14 cellular contexts compared by ENCODE assay signal in genomic region chr4:38869511-38869910, GRCh38. TPM values are rescaled to one million over a fixed set of nuclear protein-coding genes. Genes with fewer than 3 reads are reported as not detected.
A peak's percentile ranks its signal among the peaks of the same experiment; 100 is the strongest.
DNase-seq lines count a peak whose midpoint lies in the region; ATAC-seq and TF ChIP-seq lines count a peak whose summit lies in the region.
"Had no signal": no experiment of that assay in that cellular context is flagged by ENCODE, and none has a peak within 500 bp of the region (broad histone marks: within the 10 kb centered on the region; RNA-seq: fewer than 3 reads in every experiment).

No MANE protein-coding gene starts in this region.

- H3K79me2 ChIP-seq in hepatocyte, result peaks cover 46% of the 10 kb centered on the region

- peak overlapping the region; percentile 11 for H3K27ac Mint-ChIP-seq in stimulated activated memory B cell treated with anti-CD40 and anti-IgM and Interleukin-4, amounts not matched to agents 10 μg/mL and 1 μg/mL and 100 μg/mL, for 72 hours
- no peak overlapping the region for H3K27ac Mint-ChIP-seq in glutamatergic neuron (ENCODE audit: unreplicated experiment)

- ATAC-seq in stimulated activated memory B cell treated with anti-CD40 and anti-IgM and Interleukin-4, amounts not matched to agents 10 μg/mL and 1 μg/mL and 100 μg/mL, for 72 hours, result no peak
- ATAC-seq: sciatic nerve had no signal

- H3K9me2 ChIP-seq in hepatocyte (replicated peaks; ENCODE audit: insufficient read depth), result no peaks in the 10 kb centered on the region

- H3K4me3 ChIP-seq in ascending aorta (peak overlapping the region; percentile 74 to 83), hepatocyte (no peak overlapping the region)

- peak overlapping the region; percentile 95 for H3K4me2 ChIP-seq in hepatocyte

- no peaks in the 10 kb centered on the region for H3K9me3 Mint-ChIP-seq in stimulated activated memory B cell treated with anti-CD40 and anti-IgM and Interleukin-4, amounts not matched to agents 10 μg/mL and 1 μg/mL and 100 μg/mL, for 72 hours
- H3K9me3 Mint-ChIP-seq in glutamatergic neuron (ENCODE audit: unreplicated experiment), result no peaks in the 10 kb centered on the region
- H3K9me3 Mint-ChIP-seq: memory B cell had no signal

- no peaks in the 10 kb centered on the region for H3K27me3 ChIP-seq in ascending aorta
- H3K27me3 ChIP-seq in hepatocyte, result no peaks in the 10 kb centered on the region

- WGBS in hepatocyte (ENCODE audit: low lambda C conversion rate, missing lambda C conversion rate), result 84% methylated on average over 2 of the region's 2 CpGs

- intact Hi-C loops in ascending aorta (cut with DNase I), result loop anchor here (5.0 to 10.0 kb wide), 4 partner anchors 175 to 695 kb away; partner anchors contain the start of genes KLF3 and WDR19

- H3K27ac ChIP-seq in ascending aorta (peak overlapping the region; percentile 94 to 96), hepatocyte (no peak overlapping the region)
- H3K27ac ChIP-seq: RWPE1, WERI-Rb-1 had no signal

- peaks cover 32% of the 10 kb centered on the region for H3K4me1 Mint-ChIP-seq in stimulated activated memory B cell treated with anti-CD40 and anti-IgM and Interleukin-4, amounts not matched to agents 10 μg/mL and 1 μg/mL and 100 μg/mL, for 72 hours
- H3K4me1 Mint-ChIP-seq in glutamatergic neuron (ENCODE audit: low read depth, unreplicated experiment), result peaks cover 6% of the 10 kb centered on the region

- H3K4me1 ChIP-seq in ascending aorta (peaks cover 0 to 13% of the 10 kb centered on the region in 2 donors), hepatocyte (ENCODE audit: insufficient read depth) (peaks cover 32% of the 10 kb centered on the region)

- no peaks in the 10 kb centered on the region for H3K27me3 Mint-ChIP-seq in stimulated activated memory B cell treated with anti-CD40 and anti-IgM and Interleukin-4, amounts not matched to agents 10 μg/mL and 1 μg/mL and 100 μg/mL, for 72 hours
- H3K27me3 Mint-ChIP-seq in glutamatergic neuron (ENCODE audit: unreplicated experiment), result peaks cover 11% of the 10 kb centered on the region
- H3K27me3 Mint-ChIP-seq: memory B cell had no signal

- H4K20me1 ChIP-seq in hepatocyte (ENCODE audit: insufficient read depth, poor library complexity, severe bottlenecking), result no peaks in the 10 kb centered on the region

- TF ChIP-seq CTCF in ascending aorta (IDR thresholded peaks at IDR 0.05), result no peak
- no peak for TF ChIP-seq CTCF in hepatocyte (IDR thresholded peaks at IDR 0.05; ENCODE audit: poor library complexity)
- no peak for TF ChIP-seq CTCF in glutamatergic neuron (IDR thresholded peaks at IDR 0.05; ENCODE audit: partially characterized antibody, unreplicated experiment)

- no peaks in the 10 kb centered on the region for H3K36me3 Mint-ChIP-seq in stimulated activated memory B cell treated with anti-CD40 and anti-IgM and Interleukin-4, amounts not matched to agents 10 μg/mL and 1 μg/mL and 100 μg/mL, for 72 hours
- H3K36me3 Mint-ChIP-seq in glutamatergic neuron (ENCODE audit: unreplicated experiment), result no peaks in the 10 kb centered on the region
- H3K36me3 Mint-ChIP-seq: memory B cell had no signal

- H3K9me3 ChIP-seq in ascending aorta (no peaks in the 10 kb centered on the region), hepatocyte (ENCODE audit: low read depth) (no peaks in the 10 kb centered on the region)

- H3K36me3 ChIP-seq in ascending aorta (peaks cover 0 to 7% of the 10 kb centered on the region in 2 donors), hepatocyte (replicated peaks; ENCODE audit: insufficient read depth, low read depth) (no peaks in the 10 kb centered on the region)
- H3K36me3 ChIP-seq: WERI-Rb-1 had no signal

- no peak overlapping the region for H2AFZ ChIP-seq in hepatocyte

- peak; percentile 63 for DNase-seq in EH (ENCODE audit: low read depth)
- DNase-seq in ascending aorta (ENCODE audit: low spot score in 2 of 2), result no peak
- no peak for DNase-seq in hepatocyte (ENCODE audit: low spot score)
- no peak for DNase-seq in COLO668 (lab: John Stamatoyannopoulos, UW; ENCODE audit: unreplicated experiment)
- DNase-seq in glutamatergic neuron, result no peak
- DNase-seq in germinal center (ENCODE audit: low spot score), result no peak
- no peak for DNase-seq in anterior cingulate cortex (lab: John Stamatoyannopoulos, UW)
- DNase-seq: caudate nucleus, DMS79 treated with DMSO at 0.1 percent for 48 hours, WERI-Rb-1 had no signal

- no peak overlapping the region for H3K4me3 Mint-ChIP-seq in stimulated activated memory B cell treated with anti-CD40 and anti-IgM and Interleukin-4, amounts not matched to agents 10 μg/mL and 1 μg/mL and 100 μg/mL, for 72 hours
- no peak overlapping the region for H3K4me3 Mint-ChIP-seq in glutamatergic neuron (ENCODE audit: unreplicated experiment)
- H3K4me3 Mint-ChIP-seq: memory B cell had no signal

RNA-seq across cellular contexts. Expression of gene FAM114A1, which starts 1.9 kb away (rescaled TPM):
- total RNA-seq in ascending aorta (45.7 TPM), hepatocyte (127 and 140 TPM in 2 replicates), glutamatergic neuron (ENCODE audit: unreplicated experiment) (1.0 TPM)
- polyA plus RNA-seq in hepatocyte, result 110 and 113 TPM in 2 replicates

RNA-seq across cellular contexts. Expression of gene TLR6, which starts 12.9 kb away (rescaled TPM):
- 0.11 TPM for total RNA-seq in ascending aorta
- 1.1 and 2.6 TPM in 2 replicates for total RNA-seq in hepatocyte
- 0.24 and 0.56 TPM in 2 replicates for polyA plus RNA-seq in hepatocyte
- not detected for total RNA-seq in glutamatergic neuron (ENCODE audit: unreplicated experiment)

Comparison
In these comparisons a context has a peak if more than half of its experiments do, and no peak if none do; other contexts are left out.
1. RNA of gene FAM114A1, which starts 1.9 kb away (total RNA-seq): 127 to 140 TPM in hepatocyte and 45.7 TPM in ascending aorta (single experiment); 1.0 TPM in glutamatergic neuron (single experiment); every median in the first group is over 10 times any median in the second.